9 cellular contexts compared by ENCODE assay signal in the genomic region with DNA sequence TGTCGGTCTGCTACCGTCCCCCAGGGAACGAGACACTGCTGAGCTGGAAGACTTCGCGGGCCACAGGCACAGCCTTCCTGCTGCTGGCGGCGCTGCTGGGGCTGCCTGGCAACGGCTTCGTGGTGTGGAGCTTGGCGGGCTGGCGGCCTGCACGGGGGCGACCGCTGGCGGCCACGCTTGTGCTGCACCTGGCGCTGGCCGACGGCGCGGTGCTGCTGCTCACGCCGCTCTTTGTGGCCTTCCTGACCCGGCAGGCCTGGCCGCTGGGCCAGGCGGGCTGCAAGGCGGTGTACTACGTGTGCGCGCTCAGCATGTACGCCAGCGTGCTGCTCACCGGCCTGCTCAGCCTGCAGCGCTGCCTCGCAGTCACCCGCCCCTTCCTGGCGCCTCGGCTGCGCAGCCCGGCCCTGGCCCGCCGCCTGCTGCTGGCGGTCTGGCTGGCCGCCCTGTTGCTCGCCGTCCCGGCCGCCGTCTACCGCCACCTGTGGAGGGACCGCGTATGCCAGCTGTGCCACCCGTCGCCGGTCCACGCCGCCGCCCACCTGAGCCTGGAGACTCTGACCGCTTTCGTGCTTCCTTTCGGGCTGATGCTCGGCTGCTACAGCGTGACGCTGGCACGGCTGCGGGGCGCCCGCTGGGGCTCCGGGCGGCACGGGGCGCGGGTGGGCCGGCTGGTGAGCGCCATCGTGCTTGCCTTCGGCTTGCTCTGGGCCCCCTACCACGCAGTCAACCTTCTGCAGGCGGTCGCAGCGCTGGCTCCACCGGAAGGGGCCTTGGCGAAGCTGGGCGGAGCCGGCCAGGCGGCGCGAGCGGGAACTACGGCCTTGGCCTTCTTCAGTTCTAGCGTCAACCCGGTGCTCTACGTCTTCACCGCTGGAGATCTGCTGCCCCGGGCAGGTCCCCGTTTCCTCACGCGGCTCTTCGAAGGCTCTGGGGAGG. TPM values are rescaled to one million over a fixed set of nuclear protein-coding genes. Genes with fewer than 3 reads are reported as not detected.
DNase-seq lines count a peak whose midpoint lies in the region; ATAC-seq and TF ChIP-seq lines count a peak whose summit lies in the region.
"Had no signal": no experiment of that assay in that cellular context is flagged by ENCODE, and none has a peak within 500 bp of the region (broad histone marks: within the 10 kb centered on the region; RNA-seq: fewer than 3 reads in every experiment).

Gene LTB4R, plus strand, starts transcription at position 837 of the 939 bp plus-strand sequence. CDS start 4,150 bp downstream, outside the sequence.

- peaks cover 0 to 8% (median under 1%) of the 10 kb centered on the region in 45 donors for H3K27me3 ChIP-seq in dorsolateral prefrontal cortex
- H3K27me3 ChIP-seq: SJSA1 had no signal

- peak; percentile 54 for ATAC-seq in GM21367 (IDR thresholded peaks at IDR 0.05; ENCODE audit: unreplicated experiment)

- DNase-seq in DMS153 treated with DMSO at 0.1 percent for 48 hours (lab: John Stamatoyannopoulos, UW; ENCODE audit: unreplicated experiment) (peak; percentile 36), dorsolateral prefrontal cortex (peak in 9 of 10 donors; percentile 37 to 82 (median 69)), midbrain (lab: John Stamatoyannopoulos, UW) (peak; percentile 62), NCI-H2081 (lab: John Stamatoyannopoulos, UW) (no peak)
- DNase-seq in activated CD4-positive, alpha-beta T cell treated with anti-CD3 and anti-CD28 coated beads, Interleukin-2, amount 50 U/mL, for 1 hour: peak; percentile 65

- no peaks in the 10 kb centered on the region for H3K27me3 Mint-ChIP-seq in IgD-negative memory B cell
- no peaks in the 10 kb centered on the region for H3K27me3 Mint-ChIP-seq in stimulated activated naive CD8-positive, alpha-beta T cell treated with anti-CD3 and anti-CD28 coated beads, Interleukin-15, Interleukin-2, amounts not matched to agents 100 ng/mL and 50 ng/mL, for 24 hours

- intact Hi-C loops in dorsolateral prefrontal cortex (cut with DNase I): loop anchor here in 1 of 2 donors (5.0 kb wide), 1 partner anchor 126 kb away; no protein-coding TSS in a partner anchor

- peak within 1 kb of the TSS; percentile 24 to 65 (median 51) for H3K4me3 ChIP-seq in dorsolateral prefrontal cortex
- H3K4me3 ChIP-seq: SJSA1 had no signal

- H3K4me3 Mint-ChIP-seq in IgD-negative memory B cell: peak within 1 kb of the TSS; percentile 38 to 93 (median 85)
- peak within 1 kb of the TSS; percentile 76 for H3K4me3 Mint-ChIP-seq in stimulated activated naive CD8-positive, alpha-beta T cell treated with anti-CD3 and anti-CD28 coated beads, Interleukin-15, Interleukin-2, amounts not matched to agents 100 ng/mL and 50 ng/mL, for 24 hours

- H3K27ac Mint-ChIP-seq in IgD-negative memory B cell: peak within 1 kb of the TSS; percentile 89 to 93 (median 92)
- peak within 1 kb of the TSS; percentile 78 for H3K27ac Mint-ChIP-seq in stimulated activated naive CD8-positive, alpha-beta T cell treated with anti-CD3 and anti-CD28 coated beads, Interleukin-15, Interleukin-2, amounts not matched to agents 100 ng/mL and 50 ng/mL, for 24 hours

- peaks cover 21 to 45% (median 38%) of the 10 kb centered on the region in 3 donors for H3K4me1 Mint-ChIP-seq in IgD-negative memory B cell
- peaks cover 68% of the 10 kb centered on the region for H3K4me1 Mint-ChIP-seq in stimulated activated naive CD8-positive, alpha-beta T cell treated with anti-CD3 and anti-CD28 coated beads, Interleukin-15, Interleukin-2, amounts not matched to agents 100 ng/mL and 50 ng/mL, for 24 hours (ENCODE audit: low read depth)

- H3K9me3 Mint-ChIP-seq in IgD-negative memory B cell: no peaks in the 10 kb centered on the region
- no peaks in the 10 kb centered on the region for H3K9me3 Mint-ChIP-seq in stimulated activated naive CD8-positive, alpha-beta T cell treated with anti-CD3 and anti-CD28 coated beads, Interleukin-15, Interleukin-2, amounts not matched to agents 100 ng/mL and 50 ng/mL, for 24 hours

- TF ChIP-seq CTCF in dorsolateral prefrontal cortex (IDR thresholded peaks at IDR 0.05 in 54 of 56, conservative IDR thresholded peaks at IDR 0.05 in 2 of 56; ENCODE audit: low read depth in 1 of 56, partially characterized antibody in 56 of 56): peak in 47 of 56 donors; percentile 8 to 71 (median 40)

- H3K27ac ChIP-seq in dorsolateral prefrontal cortex: peak within 1 kb of the TSS in 55 of 59 donors; percentile 6 to 86 (median 66)
- H3K27ac ChIP-seq: SJSA1 had no signal

- H3K36me3 Mint-ChIP-seq in IgD-negative memory B cell: no peaks in the 10 kb centered on the region
- H3K36me3 Mint-ChIP-seq in stimulated activated naive CD8-positive, alpha-beta T cell treated with anti-CD3 and anti-CD28 coated beads, Interleukin-15, Interleukin-2, amounts not matched to agents 100 ng/mL and 50 ng/mL, for 24 hours (ENCODE audit: low read depth): peaks cover 49% of the 10 kb centered on the region

RNA-seq across cellular contexts. Expression of gene LTB4R, which starts in this region (rescaled TPM):
- 2.5 TPM for polyA plus RNA-seq in IgD-negative memory B cell
- 1 to 10 TPM; 1.1 to 7.0 (median 2.7) TPM for total RNA-seq in dorsolateral prefrontal cortex

Comparison
In these comparisons a context has a peak if more than half of its experiments do, and no peak if none do; other contexts are left out.
1. DNase-seq: peak in DMS153 treated with DMSO at 0.1 percent for 48 hours (single experiment), activated CD4-positive, alpha-beta T cell treated with anti-CD3 and anti-CD28 coated beads, Interleukin-2, amount 50 U/mL, for 1 hour (single experiment), dorsolateral prefrontal cortex (9 of 10) and midbrain (single experiment); none in NCI-H2081 (0 of 2).